In the genomic region with DNA sequence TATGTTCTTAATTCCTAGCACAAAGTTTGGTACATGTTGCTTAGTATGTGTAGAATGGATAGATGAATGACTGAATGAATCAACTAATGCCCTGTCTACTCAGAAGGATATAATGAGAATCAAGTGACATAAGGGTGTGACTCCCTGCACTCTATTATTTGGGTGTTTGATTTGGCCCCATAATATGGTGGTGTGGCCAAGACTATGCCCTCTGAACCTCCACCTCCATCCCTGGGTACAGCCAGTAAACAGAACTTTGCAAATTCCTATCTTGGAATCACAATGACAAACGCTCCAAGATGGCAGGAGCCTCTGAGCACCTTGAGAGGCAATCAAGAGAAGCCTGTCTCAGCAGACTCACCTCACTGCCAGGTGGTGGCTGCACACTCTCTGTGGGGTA, we compare ENCODE assay signal across 1 cellular context.
TF ChIP-seq lines count a peak whose summit lies in the region.

No MANE protein-coding gene starts in this region.

TF ChIP-seq in IMR-90, 13 proteins besides CTCF, POLR2A, EP300 and RAD21:
- no peak for TF ChIP-seq NFE2L2 (IDR thresholded peaks at IDR 0.05; ENCODE audit: low read depth, low read length)
- TF ChIP-seq CHD1 (IDR thresholded peaks at IDR 0.05; ENCODE audit: low read depth, low read length), result no peak
- no peak for TF ChIP-seq MAZ (IDR thresholded peaks at IDR 0.05; ENCODE audit: borderline replicate concordance, low read depth, low read length)
- no peak for TF ChIP-seq USF2 (IDR thresholded peaks at IDR 0.05; ENCODE audit: low read depth, low read length)
- no peak for TF ChIP-seq FOS (IDR thresholded peaks at IDR 0.05; ENCODE audit: low read depth, low read length)
- no peak for TF ChIP-seq SMC3 (IDR thresholded peaks at IDR 0.05; ENCODE audit: low read depth, low read length)
- no peak for TF ChIP-seq ELK1 (IDR thresholded peaks at IDR 0.05; ENCODE audit: borderline replicate concordance, low read depth, low read length)
- no peak for TF ChIP-seq MAFK (IDR thresholded peaks at IDR 0.05; ENCODE audit: low read depth, low read length)
